Comparison of ENCODE assay signal across 8 cellular contexts in genomic region chr6:142947702-142948480, GRCh38. TPM values are rescaled to one million over a fixed set of nuclear protein-coding genes. Genes with fewer than 3 reads are reported as not detected.
DNase-seq lines count a peak whose midpoint lies in the region; ATAC-seq and TF ChIP-seq lines count a peak whose summit lies in the region.

No MANE protein-coding gene starts in this region.

- H3K9me3 Mint-ChIP-seq in stimulated activated naive CD8-positive, alpha-beta T cell treated with anti-CD3 and anti-CD28 coated beads, Interleukin-15, Interleukin-2, amounts not matched to agents 100 ng/mL and 50 ng/mL, for 24 hours, result no peaks in the 10 kb centered on the region
- H3K9me3 Mint-ChIP-seq in effector memory CD8-positive, alpha-beta T cell, result no peaks in the 10 kb centered on the region
- H3K9me3 Mint-ChIP-seq in neural progenitor cell, result no peaks in the 10 kb centered on the region

- H3K4me2 ChIP-seq in neural progenitor cell, result peak overlapping the region; percentile 94

- peaks cover 3% of the 10 kb centered on the region for H4K20me1 ChIP-seq in neural progenitor cell (ENCODE audit: low read depth)

- peak overlapping the region; percentile 98 for H2AFZ ChIP-seq in neural progenitor cell (replicated peaks)

- peaks cover 6% of the 10 kb centered on the region for H3K79me2 ChIP-seq in neural progenitor cell (ENCODE audit: low read depth)

- H3K27ac Mint-ChIP-seq in stimulated activated naive CD8-positive, alpha-beta T cell treated with anti-CD3 and anti-CD28 coated beads, Interleukin-15, Interleukin-2, amounts not matched to agents 100 ng/mL and 50 ng/mL, for 24 hours, result peak overlapping the region; percentile 94
- H3K27ac Mint-ChIP-seq in effector memory CD8-positive, alpha-beta T cell, result peak overlapping the region; percentile 99 to 100
- H3K27ac Mint-ChIP-seq in neural progenitor cell, result no peak overlapping the region

- H3K36me3 Mint-ChIP-seq in stimulated activated naive CD8-positive, alpha-beta T cell treated with anti-CD3 and anti-CD28 coated beads, Interleukin-15, Interleukin-2, amounts not matched to agents 100 ng/mL and 50 ng/mL, for 24 hours (ENCODE audit: low read depth), result peaks cover 5% of the 10 kb centered on the region
- peaks cover 53% of the 10 kb centered on the region for H3K36me3 Mint-ChIP-seq in effector memory CD8-positive, alpha-beta T cell (ENCODE audit: insufficient read depth)
- no peaks in the 10 kb centered on the region for H3K36me3 Mint-ChIP-seq in neural progenitor cell

- no peaks in the 10 kb centered on the region for H3K9me3 ChIP-seq in neural progenitor cell (ENCODE audit: low read depth)

- ATAC-seq in stimulated activated naive CD8-positive, alpha-beta T cell treated with anti-CD3 and anti-CD28 coated beads, Interleukin-15, Interleukin-2, amounts not matched to agents 100 U/mL and 50 U/mL, for 24 hours, result no peak
- ATAC-seq in HG02885 (IDR thresholded peaks at IDR 0.05; ENCODE audit: poor library complexity, unreplicated experiment), result peak; percentile 27
- peak; percentile 9 for ATAC-seq in effector memory CD8-positive, alpha-beta T cell (replicated peaks)

- peaks cover 39% of the 10 kb centered on the region for H3F3A ChIP-seq in neural progenitor cell (ENCODE audit: low read depth)

- H3K4me1 Mint-ChIP-seq in stimulated activated naive CD8-positive, alpha-beta T cell treated with anti-CD3 and anti-CD28 coated beads, Interleukin-15, Interleukin-2, amounts not matched to agents 100 ng/mL and 50 ng/mL, for 24 hours (ENCODE audit: low read depth), result peaks cover 41% of the 10 kb centered on the region
- H3K4me1 Mint-ChIP-seq in effector memory CD8-positive, alpha-beta T cell (ENCODE audit: low read depth in 2 of 2), result peaks cover 11 to 25% of the 10 kb centered on the region in 2 donors
- H3K4me1 Mint-ChIP-seq in neural progenitor cell, result peaks cover 19% of the 10 kb centered on the region

- peak overlapping the region; percentile 70 for H3K4me3 ChIP-seq in neural progenitor cell

- DNase-seq in stimulated activated naive CD8-positive, alpha-beta T cell treated with anti-CD3 and anti-CD28 coated beads, Interleukin-15, Interleukin-2, amounts not matched to agents 100 U/mL and 50 U/mL, for 24 hours, result no peak
- peak; percentile 62 for DNase-seq in RPMI8226
- no peak for DNase-seq in effector memory CD8-positive, alpha-beta T cell
- DNase-seq in neural progenitor cell (ENCODE audit: low spot score), result no peak
- DNase-seq in NCI-H510A (lab: John Stamatoyannopoulos, UW), result no peak
- DNase-seq in retina, result no peak

- peaks cover 40% of the 10 kb centered on the region for H3K27me3 ChIP-seq in neural progenitor cell

- no peak overlapping the region for H3K27ac ChIP-seq in neural progenitor cell

- no peak for TF ChIP-seq CTCF in neural progenitor cell (IDR thresholded peaks at IDR 0.05)

- peaks cover 3% of the 10 kb centered on the region for H3K27me3 Mint-ChIP-seq in stimulated activated naive CD8-positive, alpha-beta T cell treated with anti-CD3 and anti-CD28 coated beads, Interleukin-15, Interleukin-2, amounts not matched to agents 100 ng/mL and 50 ng/mL, for 24 hours
- no peaks in the 10 kb centered on the region for H3K27me3 Mint-ChIP-seq in effector memory CD8-positive, alpha-beta T cell
- peaks cover 21% of the 10 kb centered on the region for H3K27me3 Mint-ChIP-seq in neural progenitor cell (ENCODE audit: insufficient read depth, low read depth)

- H3K36me3 ChIP-seq in neural progenitor cell, result no peaks in the 10 kb centered on the region

- H3K9ac ChIP-seq in neural progenitor cell, result no peak overlapping the region

- H3K4me3 Mint-ChIP-seq in stimulated activated naive CD8-positive, alpha-beta T cell treated with anti-CD3 and anti-CD28 coated beads, Interleukin-15, Interleukin-2, amounts not matched to agents 100 ng/mL and 50 ng/mL, for 24 hours, result peak overlapping the region; percentile 89
- H3K4me3 Mint-ChIP-seq in effector memory CD8-positive, alpha-beta T cell, result peak overlapping the region; percentile 92 to 98
- peak overlapping the region; percentile 80 for H3K4me3 Mint-ChIP-seq in neural progenitor cell

- H3K4me1 ChIP-seq in neural progenitor cell, result peaks cover 10% of the 10 kb centered on the region

RNA-seq across cellular contexts. Expression of gene HIVEP2, which starts 2.9 kb away (rescaled TPM):
- total RNA-seq in neural progenitor cell (ENCODE audit: low replicate concordance), result 2.0 and 2.1 TPM in 2 replicates
